In the genomic region with DNA sequence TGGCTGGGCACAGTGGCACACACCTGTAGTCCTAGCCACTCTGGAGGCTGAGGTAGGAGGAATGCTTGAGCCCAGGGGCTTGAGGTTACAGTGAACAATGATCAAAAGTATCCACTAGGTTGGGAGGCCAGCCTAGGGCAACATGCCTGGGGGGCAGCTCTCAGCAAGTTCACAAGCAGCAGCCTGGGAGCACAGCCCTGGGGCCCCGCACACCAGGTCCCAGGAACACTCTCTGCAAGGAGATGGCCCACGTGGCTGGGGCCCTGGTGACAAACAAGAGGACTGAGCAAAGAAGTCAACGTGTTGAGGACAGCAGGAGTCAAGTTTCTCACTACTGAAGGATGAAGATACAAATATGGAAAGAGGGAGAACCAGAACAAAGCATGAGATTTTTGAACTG, we compare ENCODE assay signal across 29 cellular contexts.
"Had no signal": no experiment of that assay in that cellular context is flagged by ENCODE, and none has a peak within 500 bp of the region (broad histone marks: within the 10 kb centered on the region; RNA-seq: fewer than 3 reads in every experiment).

No MANE protein-coding gene starts in this region.

- ATAC-seq: foreskin keratinocyte; gastroesophageal sphincter; heart left ventricle; left lobe of liver; mucosa of descending colon; natural killer cell treated with Interleukin-12 subunit alpha and Interleukin-12 subunit beta and Interleukin-15 and Interleukin-18, amount 100 ng/mL, for 72 hours; right cardiac atrium; stimulated activated naive B cell treated with anti-CD40 and anti-IgM and Interleukin-4, amounts not matched to agents 10 μg/mL and 1 μg/mL and 100 μg/mL, for 72 hours had no signal

- H3K27me3 ChIP-seq: esophagus muscularis mucosa, foreskin keratinocyte, gastroesophageal sphincter, heart left ventricle, hepatocyte, spleen, stomach, thyroid gland, vagina had no signal

- H3K4me2 ChIP-seq: hepatocyte had no signal

- H3K27ac ChIP-seq: coronary artery, esophagus muscularis mucosa, foreskin keratinocyte, gastroesophageal sphincter, heart left ventricle, hepatocyte, parathyroid adenoma, prostate gland, skin epidermis, spleen, stomach, thyroid gland, vagina had no signal

- H3K27ac Mint-ChIP-seq: memory B cell; mesothelial cell of epicardium; naive B cell; natural killer cell treated with Interleukin-12 subunit alpha and Interleukin-12 subunit beta and Interleukin-15 and Interleukin-18, amount 100 ng/mL, for 72 hours; stimulated activated naive B cell treated with anti-CD40 and anti-IgM and Interleukin-4, amounts not matched to agents 10 μg/mL and 1 μg/mL and 100 μg/mL, for 72 hours had no signal

- H3K4me1 ChIP-seq: esophagus muscularis mucosa, foreskin keratinocyte, gastroesophageal sphincter, heart left ventricle, parathyroid adenoma, prostate gland, stomach, thyroid gland, vagina had no signal

- H3K4me3 Mint-ChIP-seq: memory B cell; mesothelial cell of epicardium; naive B cell; natural killer cell treated with Interleukin-12 subunit alpha and Interleukin-12 subunit beta and Interleukin-15 and Interleukin-18, amount 100 ng/mL, for 72 hours; neural crest cell; stimulated activated naive B cell treated with anti-CD40 and anti-IgM and Interleukin-4, amounts not matched to agents 10 μg/mL and 1 μg/mL and 100 μg/mL, for 72 hours had no signal

- H3K9me3 ChIP-seq: mucosa of descending colon, prostate gland, thyroid gland, vagina had no signal

- H3K9me3 Mint-ChIP-seq: natural killer cell treated with Interleukin-12 subunit alpha and Interleukin-12 subunit beta and Interleukin-15 and Interleukin-18, amount 100 ng/mL, for 72 hours had no signal

- H3K4me3 ChIP-seq: coronary artery, esophagus muscularis mucosa, gastroesophageal sphincter, heart left ventricle, hepatocyte, lung, mucosa of descending colon, prostate gland, skin epidermis, spleen, stomach, thyroid gland, vagina had no signal

- H3K36me3 Mint-ChIP-seq: natural killer cell treated with Interleukin-12 subunit alpha and Interleukin-12 subunit beta and Interleukin-15 and Interleukin-18, amount 100 ng/mL, for 72 hours had no signal

- DNase-seq: dermis blood vessel endothelial cell; effector memory CD4-positive, alpha-beta T cell; foreskin keratinocyte; heart left ventricle; kidney; mucosa of descending colon; naive B cell; right cardiac atrium; spleen; stimulated activated CD4-positive, alpha-beta T cell treated with anti-CD3 and anti-CD28 coated beads, Interleukin-4, amount 100 ng/mL, for 4 hours; stimulated activated naive B cell treated with anti-CD40 and anti-IgM and Interleukin-4, amounts not matched to agents 10 μg/mL and 1 μg/mL and 100 μg/mL, for 72 hours; stomach; thyroid gland; trophoblast cell had no signal

- H3K36me3 ChIP-seq: esophagus muscularis mucosa, gastroesophageal sphincter, heart left ventricle, prostate gland, thyroid gland, vagina had no signal

- FAIRE-seq: endothelial cell of umbilical vein, kidney had no signal

- H2AFZ ChIP-seq: hepatocyte, parathyroid adenoma had no signal

- H3K9ac ChIP-seq: parathyroid adenoma had no signal

- H3K4me1 Mint-ChIP-seq: mesothelial cell of epicardium had no signal
